ENCODE assay signal across 23 cellular contexts in genomic region chr12:111454311-111454710, GRCh38. TPM values are rescaled to one million over a fixed set of nuclear protein-coding genes. Genes with fewer than 3 reads are reported as not detected.
DNase-seq lines count a peak whose midpoint lies in the region; ATAC-seq and TF ChIP-seq lines count a peak whose summit lies in the region.
"Had no signal": no experiment of that assay in that cellular context is flagged by ENCODE, and none has a peak within 500 bp of the region (broad histone marks: within the 10 kb centered on the region; RNA-seq: fewer than 3 reads in every experiment).

No MANE protein-coding gene starts in this region.

- H3K4me1 ChIP-seq in SK-N-SH (ENCODE audit: control insufficient read depth in 1 of 2, insufficient read depth in 2 of 2, low read depth in 1 of 2, low read length in 1 of 2), result peaks cover 4 to 38% of the 10 kb centered on the region in 2 experiments
- H3K4me1 ChIP-seq: HAP-1 had no signal

- TF ChIP-seq CTCF in SK-N-SH (IDR thresholded peaks at IDR 0.05) (no peak), osteocyte (IDR thresholded peaks at IDR 0.05) (no peak)

- H4K20me1 ChIP-seq in SK-N-SH (ENCODE audit: insufficient read depth), result peaks cover 13% of the 10 kb centered on the region

- no peaks in the 10 kb centered on the region for H3K9me3 Mint-ChIP-seq in osteocyte (ENCODE audit: unreplicated experiment)
- H3K9me3 Mint-ChIP-seq: stimulated activated naive CD8-positive, alpha-beta T cell treated with anti-CD3 and anti-CD28 coated beads, Interleukin-15, Interleukin-2, amounts not matched to agents 100 ng/mL and 50 ng/mL, for 24 hours had no signal

- no peak overlapping the region for H3K4me3 ChIP-seq in SK-N-SH (ENCODE audit: low read depth in 2 of 2, low read length in 1 of 2)
- H3K4me3 ChIP-seq: BLaER1 treated with 17β-estradiol and CSF1 and Interleukin-3, amounts not matched to agents 10 nM and 100 nM; esophagus squamous epithelium; HAP-1; right lobe of liver had no signal

- no peak overlapping the region for H3K9ac ChIP-seq in SK-N-SH

- H3F3A ChIP-seq in SK-N-SH (replicated peaks; ENCODE audit: insufficient read depth), result peaks cover 57% of the 10 kb centered on the region

- peaks cover 31% of the 10 kb centered on the region for H3K79me2 ChIP-seq in SK-N-SH (ENCODE audit: insufficient read depth)

- peak overlapping the region; percentile 25 to 53; a peak in 3 of 4 replicates for H3K27ac ChIP-seq in SK-N-SH (ENCODE audit: low read depth in 2 of 2, low read length in 1 of 2)
- H3K27ac ChIP-seq: 22Rv1, esophagus squamous epithelium, right lobe of liver, WERI-Rb-1 had no signal

- H3K4me2 ChIP-seq in SK-N-SH, result no peak overlapping the region
- H3K4me2 ChIP-seq: BLaER1 treated with 17β-estradiol and CSF1 and Interleukin-3, amounts not matched to agents 10 nM and 100 nM had no signal

- H3K4me1 Mint-ChIP-seq in osteocyte (ENCODE audit: unreplicated experiment), result peaks cover 34% of the 10 kb centered on the region

- POLR2A ChIA-PET in SK-N-SH (lab: Yijun Ruan, JAX), result interaction anchor here (1.0 kb wide), 1 partner anchor 57 kb away, joined by 4 read pairs; no protein-coding TSS in a partner anchor

- H3K27me3 Mint-ChIP-seq in osteocyte (ENCODE audit: unreplicated experiment), result no peaks in the 10 kb centered on the region
- H3K27me3 Mint-ChIP-seq: stimulated activated naive CD8-positive, alpha-beta T cell treated with anti-CD3 and anti-CD28 coated beads, Interleukin-15, Interleukin-2, amounts not matched to agents 100 ng/mL and 50 ng/mL, for 24 hours had no signal

- H2AFZ ChIP-seq in SK-N-SH (ENCODE audit: low read depth), result no peak overlapping the region

- WGBS in SK-N-SH (ENCODE audit: low lambda C conversion rate), result 69% methylated on average over 4 of the region's 4 CpGs

- H3K4me3 Mint-ChIP-seq in osteocyte (ENCODE audit: unreplicated experiment), result no peak overlapping the region
- H3K4me3 Mint-ChIP-seq: stimulated activated naive CD8-positive, alpha-beta T cell treated with anti-CD3 and anti-CD28 coated beads, Interleukin-15, Interleukin-2, amounts not matched to agents 100 ng/mL and 50 ng/mL, for 24 hours had no signal

- DNase-seq in SK-N-SH, result no peak
- peak; percentile 1 for DNase-seq in H4 (ENCODE audit: low spot score)
- peak; percentile 32 for DNase-seq in ecto neural progenitor cell (ENCODE audit: low spot score)
- DNase-seq in osteocyte (ENCODE audit: extremely low spot score, unreplicated experiment), result peak; percentile 49
- no peak for DNase-seq in NCI-H2029 treated with DMSO at 0.1 percent for 48 hours (lab: John Stamatoyannopoulos, UW)
- DNase-seq in A172 (ENCODE audit: low spot score), result no peak
- no peak for DNase-seq in NCI-H226
- DNase-seq: activated CD8-positive, alpha-beta memory T cell treated with anti-CD3 and anti-CD28 coated beads for 24 hours; esophagus squamous epithelium; IMR-90; NCI-H1436; NCI-H2171; NCI-H774; OCI-M1; SHP77 treated with DMSO at 0.1 percent for 48 hours; T-helper 2 cell; WERI-Rb-1 had no signal

- peak overlapping the region; percentile 47 for H3K27ac Mint-ChIP-seq in osteocyte (ENCODE audit: unreplicated experiment)

- H3K36me3 ChIP-seq in SK-N-SH (replicated peaks in 1 of 2; ENCODE audit: control insufficient read depth in 1 of 2, insufficient read depth in 2 of 2, low read length in 1 of 2), result peaks cover 71 to 77% of the 10 kb centered on the region in 2 experiments

- TF ChIP-seq RAD21 in SK-N-SH (IDR thresholded peaks at IDR 0.05; ENCODE audit: low read length), result no peak

- no peaks in the 10 kb centered on the region for H3K9me3 ChIP-seq in SK-N-SH
- H3K9me3 ChIP-seq: BLaER1 treated with 17β-estradiol and CSF1 and Interleukin-3, amounts not matched to agents 10 nM and 100 nM; esophagus squamous epithelium; HAP-1; right lobe of liver had no signal

- peaks cover 52% of the 10 kb centered on the region for H3K36me3 Mint-ChIP-seq in osteocyte (ENCODE audit: unreplicated experiment)

- peak in 1 of 2 experiments; percentile 6; a peak in 1 of 4 replicates for TF ChIP-seq EP300 in SK-N-SH (IDR thresholded peaks at IDR 0.05; ENCODE audit: borderline replicate concordance in 1 of 2, low read depth in 1 of 2, low read length in 1 of 2)

- no peaks in the 10 kb centered on the region for H3K9me2 ChIP-seq in SK-N-SH

- no peaks in the 10 kb centered on the region for H3K27me3 ChIP-seq in SK-N-SH (ENCODE audit: insufficient read depth)
- H3K27me3 ChIP-seq: BLaER1 treated with 17β-estradiol and CSF1 and Interleukin-3, amounts not matched to agents 10 nM and 100 nM; esophagus squamous epithelium; right lobe of liver had no signal

- ATAC-seq in SK-N-SH treated with all-trans-retinoic acid at 6 μM for 48 hours, result no peak; the same call in 2 of the 3 replicates

- CTCF ChIA-PET in SK-N-SH (lab: Yijun Ruan, JAX), result interaction anchor here (0.7 to 28.3 kb wide), 4 partner anchors 42 to 76 kb away, joined by 3 to 618 read pairs (median 4); partner anchors contain the start of gene SH2B3

TF ChIP-seq in SK-N-SH, 30 proteins besides CTCF, POLR2A, EP300 and RAD21:
- no peak for TF ChIP-seq MAX (IDR thresholded peaks at IDR 0.05; ENCODE audit: low read depth)
- TF ChIP-seq IRF3 (IDR thresholded peaks at IDR 0.05; ENCODE audit: low read depth, low read length), result no peak
- TF ChIP-seq TEAD4 (IDR thresholded peaks at IDR 0.05; ENCODE audit: borderline replicate concordance, insufficient read depth), result no peak
- TF ChIP-seq NFIC (IDR thresholded peaks at IDR 0.05; ENCODE audit: borderline replicate concordance), result no peak
- no peak for TF ChIP-seq FOSL2 (IDR thresholded peaks at IDR 0.05; ENCODE audit: borderline replicate concordance, low read depth)
- TF ChIP-seq YY1 (IDR thresholded peaks at IDR 0.05; ENCODE audit: low read depth), result no peak
- TF ChIP-seq CHD2 (IDR thresholded peaks at IDR 0.05; ENCODE audit: low read length, partially characterized antibody), result no peak
- no peak for TF ChIP-seq POLR2AphosphoS5 (IDR thresholded peaks at IDR 0.05; ENCODE audit: low read depth, low read length)
- TF ChIP-seq RFX5 (IDR thresholded peaks at IDR 0.05; ENCODE audit: low read length), result no peak

TF ChIP-seq in SK-N-SH treated with all-trans-retinoic acid at 6 μM for 48 hours, 23 proteins besides CTCF, POLR2A, EP300 and RAD21:
- TF ChIP-seq CSRNP3 (CRISPR knock-in tag; IDR thresholded peaks at IDR 0.05) (no peak), RARB (CRISPR knock-in tag; IDR thresholded peaks at IDR 0.05) (no peak), POU6F1 (CRISPR knock-in tag; IDR thresholded peaks at IDR 0.05; ENCODE audit: borderline replicate concordance, low read depth) (no peak)

RNA-seq across cellular contexts. Expression of gene SH2B3, which starts 48.6 kb away (rescaled TPM):
- 14.4 and 15.6 TPM in 2 replicates for polyA plus RNA-seq in SK-N-SH (2012; rRNA removed)
- polyA plus RNA-seq in SK-N-SH (2012; cell fraction: cytosol; rRNA removed), result 14.9 and 18.4 TPM in 2 replicates
- polyA plus RNA-seq in SK-N-SH (2012; cell fraction: nucleus; rRNA removed), result 19.2 and 26.6 TPM in 2 replicates
- 11.5 and 12.1 TPM in 2 replicates for total RNA-seq in H4 (2014; rRNA removed; shearing (Covaris generic))
- total RNA-seq in osteocyte, result 36.4 and 37.4 TPM in 2 replicates
- total RNA-seq in A172 (2014; rRNA removed; shearing (Covaris generic)), result 30.5 and 32.3 TPM in 2 replicates

Comparison
In these comparisons a context has a peak if more than half of its experiments do, and no peak if none do; other contexts are left out.
1. DNase-seq: peak in H4 (single experiment), ecto neural progenitor cell (single experiment) and osteocyte (single experiment); none in SK-N-SH (single experiment), NCI-H2029 treated with DMSO at 0.1 percent for 48 hours (single experiment), A172 (single experiment) and NCI-H226 (single experiment).